Comparison of ENCODE assay signal across 2 cellular contexts in genomic region chr6:107267006-107267405, GRCh38.
TF ChIP-seq lines count a peak whose summit lies in the region.

No MANE protein-coding gene starts in this region.

TF ChIP-seq in GM23338, 12 proteins besides CTCF, POLR2A, EP300 and RAD21:
- TF ChIP-seq ZNF462 (CRISPR knock-in tag; IDR thresholded peaks at IDR 0.05) (no peak), JUNB (IDR thresholded peaks at IDR 0.05; ENCODE audit: unreplicated experiment) (no peak), POLR2AphosphoS5 (IDR thresholded peaks at IDR 0.05; ENCODE audit: low read depth) (no peak), EZH2phosphoT487 (IDR thresholded peaks at IDR 0.05; ENCODE audit: unreplicated experiment) (no peak)
TF ChIP-seq in GM23338: peak in this region for 0.

TF ChIP-seq in H1, 55 proteins besides CTCF, POLR2A, EP300 and RAD21 (continued from another document):
- TF ChIP-seq FOSL1 (IDR thresholded peaks at IDR 0.05; ENCODE audit: insufficient read depth, low read depth, low read length) (no peak), SAP30 (IDR thresholded peaks at IDR 0.05; ENCODE audit: insufficient read depth, insufficient replicate concordance, low read length) (no peak), SUZ12 (IDR thresholded peaks at IDR 0.05; ENCODE audit: low read length) (no peak), ATF2 (IDR thresholded peaks at IDR 0.05; ENCODE audit: low read length) (no peak), RNF2 (IDR thresholded peaks at IDR 0.05; ENCODE audit: borderline replicate concordance, low read depth, low read length, missing control alignments, poor library complexity, severe bottlenecking) (no peak), CREB1 (IDR thresholded peaks at IDR 0.05) (no peak), PHF8 (conservative IDR thresholded peaks at IDR 0.05; ENCODE audit: low read depth, low read length) (no peak), CHD2 (IDR thresholded peaks at IDR 0.05; ENCODE audit: low read length) (no peak), SP1 (IDR thresholded peaks at IDR 0.05; ENCODE audit: low read depth, low read length) (no peak)
